9 cellular contexts compared by ENCODE assay signal in the genomic region with DNA sequence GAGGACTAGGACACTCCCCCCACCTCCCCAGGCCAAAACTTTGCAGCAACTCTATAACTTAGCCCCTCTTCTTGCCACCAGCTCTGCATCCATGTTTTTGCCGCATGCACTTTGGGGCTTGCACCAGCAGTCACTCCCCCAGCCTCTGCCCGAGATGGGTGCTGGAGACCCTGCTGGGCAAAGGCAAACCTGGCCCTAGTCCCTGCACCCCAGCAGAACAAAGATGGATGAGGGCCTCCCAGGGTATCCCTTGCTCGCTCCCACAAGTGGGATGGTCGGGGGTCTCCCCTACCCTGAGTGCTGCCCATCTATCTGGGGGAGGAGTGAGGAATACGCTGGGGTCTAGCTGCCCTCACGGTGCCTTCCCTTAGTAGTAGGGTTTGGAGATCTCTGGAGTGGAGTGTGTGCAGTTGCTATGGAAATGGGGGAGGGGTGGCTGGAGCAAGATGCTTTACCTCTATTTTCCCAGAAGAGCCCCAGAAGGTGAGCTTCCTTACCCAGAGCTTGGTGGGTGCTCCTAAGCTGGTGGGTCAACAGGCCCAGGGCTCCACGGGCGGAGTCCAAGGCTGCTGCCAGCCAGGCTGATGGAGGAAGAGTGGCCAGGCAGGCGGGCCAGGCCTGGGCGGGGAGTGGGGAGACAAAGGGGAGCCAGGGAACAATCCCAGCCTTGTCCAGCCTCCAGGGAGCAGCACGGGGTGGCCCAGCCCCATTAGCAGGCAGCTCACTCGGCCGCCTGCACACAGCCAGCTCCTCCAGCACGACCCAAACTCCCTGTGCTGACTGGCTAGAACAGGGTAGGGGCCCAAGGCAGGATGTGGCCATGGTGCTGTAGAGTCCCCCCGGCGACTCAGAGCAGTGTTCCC. TPM values are rescaled to one million over a fixed set of nuclear protein-coding genes. Genes with fewer than 3 reads are reported as not detected.
DNase-seq lines count a peak whose midpoint lies in the region; TF ChIP-seq lines count a peak whose summit lies in the region.
"Had no signal": no experiment of that assay in that cellular context is flagged by ENCODE, and none has a peak within 500 bp of the region (broad histone marks: within the 10 kb centered on the region; RNA-seq: fewer than 3 reads in every experiment).

PAQR6 (minus strand) TSS at position 597 of the 863 bp plus-strand sequence. CDS start 1,325 bp downstream, outside the sequence.

- H3K27ac Mint-ChIP-seq in H9, result peak within 1 kb of the TSS; percentile 61 to 89 (median 70); a peak in 5 of 7 replicates
- H3K27ac Mint-ChIP-seq in activated T-helper 2 cell treated with anti-CD3 and anti-CD28 coated beads, Interferon-gamma antibody, Interleukin-2, Interleukin-4, amounts not matched to agents 10 μg/mL and 5 μg/mL and 100 μg/mL, durations not matched to agents 14 hours and 24 hours and 36 hours, result no peak within 1 kb of the TSS

- no peak within 1 kb of the TSS for H3K9ac ChIP-seq in BLaER1
- no peak within 1 kb of the TSS for H3K9ac ChIP-seq in H9 (ENCODE audit: extremely low read depth, insufficient read length, low read length)

- no peak within 1 kb of the TSS for H2BK12ac ChIP-seq in H9 (ENCODE audit: insufficient read length, low read depth, low read length)

- peaks cover 4% of the 10 kb centered on the region; the same call in 1 of the 2 replicates for H3K27me3 Mint-ChIP-seq in H9 (ENCODE audit: low read depth)
- no peaks in the 10 kb centered on the region for H3K27me3 Mint-ChIP-seq in activated T-helper 2 cell treated with anti-CD3 and anti-CD28 coated beads, Interferon-gamma antibody, Interleukin-2, Interleukin-4, amounts not matched to agents 10 μg/mL and 5 μg/mL and 100 μg/mL, durations not matched to agents 14 hours and 24 hours and 36 hours (ENCODE audit: low read depth)

- H4K91ac ChIP-seq in H9 (ENCODE audit: insufficient read length, low read depth, low read length), result no peak within 1 kb of the TSS

- H3K4me2 ChIP-seq in BLaER1 (peak within 1 kb of the TSS; percentile 99), H9 (ENCODE audit: insufficient read depth, insufficient read length, low read length) (no peak within 1 kb of the TSS)

- no peak within 1 kb of the TSS for H3K4me3 Mint-ChIP-seq in H9
- no peak within 1 kb of the TSS for H3K4me3 Mint-ChIP-seq in activated T-helper 2 cell treated with anti-CD3 and anti-CD28 coated beads, Interferon-gamma antibody, Interleukin-2, Interleukin-4, amounts not matched to agents 10 μg/mL and 5 μg/mL and 100 μg/mL, durations not matched to agents 14 hours and 24 hours and 36 hours (ENCODE audit: low read depth)

- H3K18ac ChIP-seq in H9 (ENCODE audit: insufficient read length, low read depth, low read length), result no peak within 1 kb of the TSS

- H3K23ac ChIP-seq in H9 (ENCODE audit: insufficient read length, low read depth, low read length), result no peak within 1 kb of the TSS

- H2AFZ ChIP-seq in H9 (ENCODE audit: low read length), result no peak within 1 kb of the TSS

- DNase-seq in H9, result peak; percentile 61
- peak; percentile 52 to 95 (median 92) for DNase-seq in dorsolateral prefrontal cortex
- DNase-seq in mucosa of gallbladder (ENCODE audit: low spot score), result peak; percentile 43
- no peak for DNase-seq in activated T-helper 2 cell treated with anti-CD3 and anti-CD28 coated beads, Interferon-gamma antibody, Interleukin-2, Interleukin-4, amounts not matched to agents 10 μg/mL and 5 μg/mL and 100 μg/mL, durations not matched to agents 14 hours and 24 hours and 36 hours (ENCODE audit: low spot score)
- DNase-seq in SHP77 treated with DMSO at 0.1 percent for 48 hours (lab: John Stamatoyannopoulos, UW), result no peak
- DNase-seq in germinal center (ENCODE audit: low spot score), result no peak
- DNase-seq in SK-N-DZ (ENCODE audit: low spot score), result no peak
- DNase-seq: stimulated activated CD8-positive, alpha-beta memory T cell treated with anti-CD3 and anti-CD28 coated beads, Interleukin-4, amount 100 ng/mL, for 48 hours had no signal

- H3K14ac ChIP-seq in H9 (ENCODE audit: insufficient read depth, low read length), result peak within 1 kb of the TSS; percentile 26; the same call in 1 of the 2 replicates

- H3K4me1 ChIP-seq in BLaER1 (peaks cover 29% of the 10 kb centered on the region), H9 (ENCODE audit: insufficient read depth, low read length) (peaks cover 2% of the 10 kb centered on the region; the same call in 1 of the 2 replicates)

- no peaks in the 10 kb centered on the region for H3K79me1 ChIP-seq in H9 (ENCODE audit: insufficient read depth, low read depth, low read length, poor library complexity, severe bottlenecking)

- H4K20me1 ChIP-seq in BLaER1, result peaks cover 91% of the 10 kb centered on the region
- no peaks in the 10 kb centered on the region for H4K20me1 ChIP-seq in H9 (ENCODE audit: control insufficient read depth, insufficient read depth, insufficient read length)

- no peak within 1 kb of the TSS for H3K4me3 ChIP-seq in BLaER1
- H3K4me3 ChIP-seq in dorsolateral prefrontal cortex, result peak within 1 kb of the TSS in 57 of 59 donors; percentile 4 to 71 (median 40)

- H4K8ac ChIP-seq in H9 (replicated peaks; ENCODE audit: insufficient read length, low read depth, low read length), result no peak within 1 kb of the TSS

- intact Hi-C loops in dorsolateral prefrontal cortex (cut with DNase I), result no loop called here
- intact Hi-C loops in activated T-helper 2 cell treated with anti-CD3 and anti-CD28 coated beads, Interferon-gamma antibody, Interleukin-2, Interleukin-4, amounts not matched to agents 10 μg/mL and 5 μg/mL and 100 μg/mL, durations not matched to agents 14 hours and 24 hours and 36 hours (cut with micrococcal nuclease), result no loop called here

- no peak for TF ChIP-seq CTCF in H9 (conservative IDR thresholded peaks at IDR 0.05)
- TF ChIP-seq CTCF in dorsolateral prefrontal cortex (IDR thresholded peaks at IDR 0.05 in 54 of 56, conservative IDR thresholded peaks at IDR 0.05 in 2 of 56; ENCODE audit: low read depth in 1 of 56, partially characterized antibody in 56 of 56), result peak in 27 of 56 donors; percentile 6 to 49 (median 20)

- no peak within 1 kb of the TSS for H3T11ph ChIP-seq in H9 (ENCODE audit: low read length)

- H4K5ac ChIP-seq in H9 (ENCODE audit: insufficient read length, low read depth, low read length), result no peak within 1 kb of the TSS

- H2BK120ac ChIP-seq in H9 (ENCODE audit: low read depth, low read length, poor library complexity, severe bottlenecking), result no peak within 1 kb of the TSS

- H3K27me3 ChIP-seq in BLaER1 (peaks cover 23% of the 10 kb centered on the region), H9 (ENCODE audit: insufficient read depth, low read length) (no peaks in the 10 kb centered on the region), dorsolateral prefrontal cortex (peaks cover 0 to 4% (median 0%) of the 10 kb centered on the region in 45 donors)

- H3K4me1 Mint-ChIP-seq in H9, result peaks cover 15 to 22% of the 10 kb centered on the region in 2 experiments
- H3K4me1 Mint-ChIP-seq in activated T-helper 2 cell treated with anti-CD3 and anti-CD28 coated beads, Interferon-gamma antibody, Interleukin-2, Interleukin-4, amounts not matched to agents 10 μg/mL and 5 μg/mL and 100 μg/mL, durations not matched to agents 14 hours and 24 hours and 36 hours (ENCODE audit: low read depth), result peaks cover 20% of the 10 kb centered on the region

- no peaks in the 10 kb centered on the region for H3K79me2 ChIP-seq in H9 (ENCODE audit: insufficient read depth, low read length)

- H2BK15ac ChIP-seq in H9 (ENCODE audit: low read depth, low read length), result no peak within 1 kb of the TSS

- no peak within 1 kb of the TSS for H3K56ac ChIP-seq in H9 (ENCODE audit: insufficient read length, low read depth, low read length)

- peaks cover 57% of the 10 kb centered on the region for H3K36me3 ChIP-seq in BLaER1

- H2BK5ac ChIP-seq in H9 (ENCODE audit: insufficient read length, low read length), result no peak within 1 kb of the TSS

- H2AK5ac ChIP-seq in H9 (ENCODE audit: insufficient read length, low read length), result no peak within 1 kb of the TSS

- H3K9me3 ChIP-seq in BLaER1, result no peaks in the 10 kb centered on the region
- no peaks in the 10 kb centered on the region for H3K9me3 ChIP-seq in H9 (ENCODE audit: control insufficient read depth, low read depth, low read length)

- WGBS in H9 (ENCODE audit: extremely low coverage, insufficient read length, low lambda C conversion rate), result no CpG with 5 or more reads among the region's 16 CpGs

- peaks cover 16 to 46% (median 35%) of the 10 kb centered on the region in 3 experiments; a peak in 6 of 7 replicates for H3K36me3 Mint-ChIP-seq in H9 (ENCODE audit: insufficient read depth in 1 of 3, low read depth in 3 of 3)
- peaks cover 35% of the 10 kb centered on the region for H3K36me3 Mint-ChIP-seq in activated T-helper 2 cell treated with anti-CD3 and anti-CD28 coated beads, Interferon-gamma antibody, Interleukin-2, Interleukin-4, amounts not matched to agents 10 μg/mL and 5 μg/mL and 100 μg/mL, durations not matched to agents 14 hours and 24 hours and 36 hours (ENCODE audit: low read depth)

- no peak within 1 kb of the TSS; the same call in 1 of the 2 replicates for H3K27ac ChIP-seq in BLaER1
- H3K27ac ChIP-seq in H9 (ENCODE audit: insufficient read length, low read depth, low read length), result no peak within 1 kb of the TSS
- peak within 1 kb of the TSS; percentile 77 to 99 (median 96) for H3K27ac ChIP-seq in dorsolateral prefrontal cortex

- no peak within 1 kb of the TSS for H3K4ac ChIP-seq in H9 (ENCODE audit: low read depth, low read length)

- peaks cover 3% of the 10 kb centered on the region for H3K23me2 ChIP-seq in H9 (ENCODE audit: insufficient read length, low read depth, low read length, poor library complexity, severe bottlenecking)

- H2BK20ac ChIP-seq in H9 (ENCODE audit: low read depth, low read length, poor library complexity, severe bottlenecking), result no peak within 1 kb of the TSS

- H3K9me3 Mint-ChIP-seq in H9, result no peaks in the 10 kb centered on the region
- no peaks in the 10 kb centered on the region for H3K9me3 Mint-ChIP-seq in activated T-helper 2 cell treated with anti-CD3 and anti-CD28 coated beads, Interferon-gamma antibody, Interleukin-2, Interleukin-4, amounts not matched to agents 10 μg/mL and 5 μg/mL and 100 μg/mL, durations not matched to agents 14 hours and 24 hours and 36 hours

RNA-seq across cellular contexts. Expression of gene PAQR6, which starts in this region (rescaled TPM):
- total RNA-seq in H9 (2021), result 14.6 and 15.8 TPM in 2 replicates
- 100 to 1,000 TPM in 104 of 120 experiments, 10 to 100 TPM in 16; 50.9 to 507 (median 173) TPM for total RNA-seq in dorsolateral prefrontal cortex
- total RNA-seq in mucosa of gallbladder, result 7.6 TPM
- total RNA-seq in activated T-helper 2 cell treated with anti-CD3 and anti-CD28 coated beads, Interferon-gamma antibody, Interleukin-2, Interleukin-4, amounts not matched to agents 10 μg/mL and 5 μg/mL and 100 μg/mL, durations not matched to agents 14 hours and 24 hours and 36 hours, result 5.8 and 7.1 TPM in 2 replicates
- 4.4 and 6.1 TPM in 2 replicates for polyA plus RNA-seq in SK-N-DZ (2014; cell fraction: cytosol; rRNA removed)
- 86.1 and 87.6 TPM in 2 replicates for polyA plus RNA-seq in SK-N-DZ (2014; cell fraction: nucleus; rRNA removed)

Comparison
In these comparisons a context has a peak if more than half of its experiments do, and no peak if none do; other contexts are left out.
1. H3K27ac ChIP-seq: peak in dorsolateral prefrontal cortex (59 of 59); none in BLaER1 (single experiment) and H9 (single experiment).
2. DNase-seq: peak in H9 (single experiment), dorsolateral prefrontal cortex (10 of 10) and mucosa of gallbladder (single experiment); none in activated T-helper 2 cell treated with anti-CD3 and anti-CD28 coated beads, Interferon-gamma antibody, Interleukin-2, Interleukin-4, amounts not matched to agents 10 μg/mL and 5 μg/mL and 100 μg/mL, durations not matched to agents 14 hours and 24 hours and 36 hours (single experiment), SHP77 treated with DMSO at 0.1 percent for 48 hours (single experiment), germinal center (single experiment) and SK-N-DZ (single experiment).